Comparison of ENCODE assay signal across 7 cellular contexts in genomic region chr17:980406-981291, GRCh38. TPM values are rescaled to one million over a fixed set of nuclear protein-coding genes. Genes with fewer than 3 reads are reported as not detected.
A peak's percentile ranks its signal among the peaks of the same experiment; 100 is the strongest.
DNase-seq lines count a peak whose midpoint lies in the region; ATAC-seq and TF ChIP-seq lines count a peak whose summit lies in the region.

No MANE protein-coding gene starts in this region.

- H3K9me3 ChIP-seq in thymus (ENCODE audit: control insufficient read depth) = no peaks in the 10 kb centered on the region

- 31% methylated on average over 43 of the region's 43 CpGs for WGBS in thymus

- peak overlapping the region; percentile 73 for H3K4me3 ChIP-seq in thymus (ENCODE audit: low read length)

- no peak overlapping the region for H3K27ac Mint-ChIP-seq in activated naive CD4-positive, alpha-beta T cell treated with anti-CD3 and anti-CD28 coated beads, Interleukin-2, amount 50 U/mL, for 72 hours
- peak overlapping the region; percentile 92 for H3K27ac Mint-ChIP-seq in osteocyte (ENCODE audit: unreplicated experiment)

- peak; percentile 70 for DNase-seq in GM19238 (ENCODE audit: insufficient read length, low spot score)
- peak; percentile 92 for DNase-seq in NAMALWA (ENCODE audit: low spot score)
- peak; percentile 41 for DNase-seq in SKM-1 (lab: John Stamatoyannopoulos, UW; ENCODE audit: unreplicated experiment)
- DNase-seq in activated naive CD4-positive, alpha-beta T cell treated with anti-CD3 and anti-CD28 coated beads, Interleukin-2, amount 50 U/mL, for 72 hours (ENCODE audit: low spot score in 2 of 2) = peak; percentile 69
- peak; percentile 82 for DNase-seq in Right ventricle myocardium inferior (ENCODE audit: missing footprints)
- DNase-seq in osteocyte (ENCODE audit: extremely low spot score, unreplicated experiment) = peak; percentile 91

- ATAC-seq in activated naive CD4-positive, alpha-beta T cell treated with anti-CD3 and anti-CD28 coated beads, Interleukin-2, amount 50 U/mL, for 72 hours = peak; percentile 69 to 78
- peak; percentile 68 for ATAC-seq in Right ventricle myocardium inferior

- intact Hi-C loops in Right ventricle myocardium inferior (cut with DNase I) = loop anchor here (1.0 to 2.0 kb wide), 2 partner anchors 185 to 570 kb away; a partner anchor contains a TSS

- peak overlapping the region; percentile 87 for H3K4me3 Mint-ChIP-seq in osteocyte (ENCODE audit: unreplicated experiment)

- no peaks in the 10 kb centered on the region for H3K36me3 Mint-ChIP-seq in activated naive CD4-positive, alpha-beta T cell treated with anti-CD3 and anti-CD28 coated beads, Interleukin-2, amount 50 U/mL, for 72 hours
- no peaks in the 10 kb centered on the region for H3K36me3 Mint-ChIP-seq in osteocyte (ENCODE audit: unreplicated experiment)

- peak overlapping the region; percentile 5 for H3K27ac ChIP-seq in thymus (ENCODE audit: low read depth)

- no peaks in the 10 kb centered on the region for H3K36me3 ChIP-seq in thymus (ENCODE audit: control insufficient read depth, insufficient read depth)

- peaks cover 33% of the 10 kb centered on the region for H3K4me1 Mint-ChIP-seq in osteocyte (ENCODE audit: unreplicated experiment)

- peaks cover 25% of the 10 kb centered on the region for H3K27me3 ChIP-seq in thymus (ENCODE audit: control insufficient read depth, insufficient read depth)

- H3K27me3 Mint-ChIP-seq in osteocyte (ENCODE audit: unreplicated experiment) = no peaks in the 10 kb centered on the region

- H3K4me1 ChIP-seq in thymus (ENCODE audit: control insufficient read depth, insufficient read depth, low read length) = peaks cover 13% of the 10 kb centered on the region

- peak; percentile 81 for TF ChIP-seq CTCF in osteocyte (IDR thresholded peaks at IDR 0.05)

- H3K9me3 Mint-ChIP-seq in activated naive CD4-positive, alpha-beta T cell treated with anti-CD3 and anti-CD28 coated beads, Interleukin-2, amount 50 U/mL, for 72 hours = no peaks in the 10 kb centered on the region
- no peaks in the 10 kb centered on the region for H3K9me3 Mint-ChIP-seq in osteocyte (ENCODE audit: unreplicated experiment)

RNA-seq across cellular contexts. Expression of gene NXN, which starts 1.1 kb away (rescaled TPM):
- total RNA-seq in activated naive CD4-positive, alpha-beta T cell treated with anti-CD3 and anti-CD28 coated beads, Interleukin-2, amount 50 U/mL, for 72 hours = under 1 TPM; 0.39 to 0.80 TPM
- total RNA-seq in Right ventricle myocardium inferior (18.5 TPM), osteocyte (123 and 131 TPM in 2 replicates)
- 25.7 TPM for polyA plus RNA-seq in thymus

RNA-seq across cellular contexts. Expression of gene TIMM22, which starts 16.3 kb away (rescaled TPM):
- 10 to 100 TPM in 1 of 2 donors, 1 to 10 TPM in 1; 2.4 to 10.0 TPM for total RNA-seq in activated naive CD4-positive, alpha-beta T cell treated with anti-CD3 and anti-CD28 coated beads, Interleukin-2, amount 50 U/mL, for 72 hours
- 17.3 TPM for total RNA-seq in Right ventricle myocardium inferior
- total RNA-seq in osteocyte = 12.6 and 12.8 TPM in 2 replicates
- 7.1 TPM for polyA plus RNA-seq in thymus

Comparison
In these comparisons a context has a peak if more than half of its experiments do, and no peak if none do; other contexts are left out.
1. Peak in every context shown above with its lines: DNase-seq, ATAC-seq, H3K4me3 ChIP-seq and H3K27ac ChIP-seq.
2. DNase-seq: peak in every context shown above with its lines; median percentile 92 in NAMALWA; 91 in osteocyte; 82 in Right ventricle myocardium inferior; 70 in GM19238; 69 in activated naive CD4-positive, alpha-beta T cell treated with anti-CD3 and anti-CD28 coated beads, Interleukin-2, amount 50 U/mL, for 72 hours; 41 in SKM-1.
3. RNA of gene NXN, which starts 1.1 kb away (total RNA-seq): 123 to 131 TPM in osteocyte and 18.5 TPM in Right ventricle myocardium inferior (single experiment); 0.39 to 0.80 TPM in activated naive CD4-positive, alpha-beta T cell treated with anti-CD3 and anti-CD28 coated beads, Interleukin-2, amount 50 U/mL, for 72 hours; every median in the first group is over 10 times any median in the second.